In the genomic region with DNA sequence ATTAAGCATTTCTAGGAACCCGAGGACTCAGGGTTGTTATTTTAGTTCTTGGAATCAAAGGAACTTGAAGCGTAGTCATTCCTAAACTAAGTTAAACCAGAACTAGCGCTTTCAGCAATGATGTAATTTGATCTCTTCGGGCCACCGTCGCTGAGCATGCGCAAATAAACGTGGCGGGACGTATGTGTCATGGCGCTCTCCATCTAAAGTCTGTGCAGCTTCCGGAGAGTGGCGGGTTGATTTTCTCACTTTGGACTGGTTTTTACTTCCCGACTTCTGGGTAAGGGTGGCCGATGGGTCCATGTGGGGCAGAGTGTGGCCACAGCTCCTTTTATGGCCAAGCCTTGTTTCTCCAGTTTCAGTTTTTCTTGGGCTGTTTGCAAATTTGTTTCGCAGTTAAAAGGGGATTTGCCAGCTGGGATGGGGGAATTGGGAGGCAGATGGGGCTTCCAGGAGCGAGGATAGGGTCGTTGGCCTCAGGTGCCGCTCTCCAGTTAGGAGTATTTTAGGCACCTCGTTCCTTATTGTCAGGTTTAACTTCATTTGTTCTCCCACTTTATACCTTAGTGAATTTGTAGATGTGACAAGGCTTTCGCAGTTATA, we compare ENCODE assay signal across 8 cellular contexts. TPM values are rescaled to one million over a fixed set of nuclear protein-coding genes. Genes with fewer than 3 reads are reported as not detected.
A peak's percentile ranks its signal among the peaks of the same experiment; 100 is the strongest.
DNase-seq lines count a peak whose midpoint lies in the region; ATAC-seq and FAIRE-seq lines count a peak whose summit lies in the region.

A gene (plus strand): TSS at position 163 of the 603 bp plus-strand sequence. CDS start 11,894 bp downstream, outside the sequence.

- H3K9me3 ChIP-seq in KOPT-K1 (ENCODE audit: insufficient read depth, low read length, poor library complexity, severe bottlenecking), result no peaks in the 10 kb centered on the region

- H3K4me1 Mint-ChIP-seq in activated T-cell treated with anti-CD3 and anti-CD28 coated beads, Interleukin-2, amount 50 U/mL, for 72 hours (ENCODE audit: low read depth), result peaks cover 41% of the 10 kb centered on the region
- peaks cover 20 to 38% (median 24%) of the 10 kb centered on the region in 3 donors for H3K4me1 Mint-ChIP-seq in naive B cell
- peaks cover 49% of the 10 kb centered on the region for H3K4me1 Mint-ChIP-seq in stimulated activated memory B cell treated with anti-CD40 and anti-IgM and Interleukin-4, amounts not matched to agents 10 μg/mL and 1 μg/mL and 100 μg/mL, for 72 hours

- H3K27ac ChIP-seq in KOPT-K1 (ENCODE audit: low read depth, low read length, poor library complexity, severe bottlenecking), result peak within 1 kb of the TSS; percentile 77

- peak within 1 kb of the TSS; percentile 92 to 98 for H3K4me3 Mint-ChIP-seq in activated T-cell treated with anti-CD3 and anti-CD28 coated beads, Interleukin-2, amount 50 U/mL, for 72 hours
- peak within 1 kb of the TSS; percentile 95 to 100 (median 98) for H3K4me3 Mint-ChIP-seq in naive B cell
- H3K4me3 Mint-ChIP-seq in stimulated activated memory B cell treated with anti-CD40 and anti-IgM and Interleukin-4, amounts not matched to agents 10 μg/mL and 1 μg/mL and 100 μg/mL, for 72 hours, result peak within 1 kb of the TSS; percentile 99

- peak; percentile 89 for ATAC-seq in GM21786 (IDR thresholded peaks at IDR 0.05; ENCODE audit: unreplicated experiment)
- ATAC-seq in activated T-cell treated with anti-CD3 and anti-CD28 coated beads, Interleukin-2, amount 50 U/mL, for 72 hours (replicated peaks in 1 of 2), result peak; percentile 93 to 94
- ATAC-seq in naive B cell (ENCODE audit: low read depth in 2 of 2), result peak; percentile 91 to 92
- peak; percentile 88 for ATAC-seq in stimulated activated memory B cell treated with anti-CD40 and anti-IgM and Interleukin-4, amounts not matched to agents 10 μg/mL and 1 μg/mL and 100 μg/mL, for 72 hours

- no peaks in the 10 kb centered on the region for H3K27me3 Mint-ChIP-seq in activated T-cell treated with anti-CD3 and anti-CD28 coated beads, Interleukin-2, amount 50 U/mL, for 72 hours (ENCODE audit: low read depth)
- peaks cover 0 to 7% (median 0%) of the 10 kb centered on the region in 3 donors for H3K27me3 Mint-ChIP-seq in naive B cell
- no peaks in the 10 kb centered on the region for H3K27me3 Mint-ChIP-seq in stimulated activated memory B cell treated with anti-CD40 and anti-IgM and Interleukin-4, amounts not matched to agents 10 μg/mL and 1 μg/mL and 100 μg/mL, for 72 hours

- DNase-seq in DMS79 (lab: John Stamatoyannopoulos, UW), result peak; percentile 57
- DNase-seq in RCC 7860 (ENCODE audit: low spot score), result peak; percentile 80
- DNase-seq in activated T-cell treated with anti-CD3 and anti-CD28 coated beads, Interleukin-2, amount 50 U/mL, for 72 hours, result peak; percentile 88 to 90
- DNase-seq in fibroblast of gingiva (ENCODE audit: low read depth), result peak; percentile 92
- DNase-seq in naive B cell, result peak; percentile 82

- H3K27ac Mint-ChIP-seq in activated T-cell treated with anti-CD3 and anti-CD28 coated beads, Interleukin-2, amount 50 U/mL, for 72 hours, result peak within 1 kb of the TSS; percentile 97
- H3K27ac Mint-ChIP-seq in naive B cell, result peak within 1 kb of the TSS; percentile 97 to 99 (median 98)
- peak within 1 kb of the TSS; percentile 99 for H3K27ac Mint-ChIP-seq in stimulated activated memory B cell treated with anti-CD40 and anti-IgM and Interleukin-4, amounts not matched to agents 10 μg/mL and 1 μg/mL and 100 μg/mL, for 72 hours

- peaks cover 30% of the 10 kb centered on the region for H3K36me3 ChIP-seq in KOPT-K1 (ENCODE audit: insufficient read depth, low read length)

- H3K36me3 Mint-ChIP-seq in activated T-cell treated with anti-CD3 and anti-CD28 coated beads, Interleukin-2, amount 50 U/mL, for 72 hours (ENCODE audit: insufficient read depth in 2 of 2), result peaks cover 5 to 7% of the 10 kb centered on the region in 2 donors
- peaks cover 15 to 21% of the 10 kb centered on the region in 2 donors for H3K36me3 Mint-ChIP-seq in naive B cell
- peaks cover 25% of the 10 kb centered on the region for H3K36me3 Mint-ChIP-seq in stimulated activated memory B cell treated with anti-CD40 and anti-IgM and Interleukin-4, amounts not matched to agents 10 μg/mL and 1 μg/mL and 100 μg/mL, for 72 hours

- FAIRE-seq in RCC 7860 (lab: Jason Lieb, UNC), result peak; percentile 73

- H3K9me3 Mint-ChIP-seq in activated T-cell treated with anti-CD3 and anti-CD28 coated beads, Interleukin-2, amount 50 U/mL, for 72 hours, result no peaks in the 10 kb centered on the region
- H3K9me3 Mint-ChIP-seq in naive B cell, result peaks cover 0 to 1% (median 0%) of the 10 kb centered on the region in 7 donors
- no peaks in the 10 kb centered on the region for H3K9me3 Mint-ChIP-seq in stimulated activated memory B cell treated with anti-CD40 and anti-IgM and Interleukin-4, amounts not matched to agents 10 μg/mL and 1 μg/mL and 100 μg/mL, for 72 hours

RNA-seq across cellular contexts. Expression of the gene that starts here (rescaled TPM):
- 10 to 100 TPM; 25.9 to 29.8 TPM for total RNA-seq in activated T-cell treated with anti-CD3 and anti-CD28 coated beads, Interleukin-2, amount 50 U/mL, for 72 hours
- 10 to 100 TPM; 27.0 to 40.2 (median 33.6) TPM for polyA plus RNA-seq in naive B cell (ENCODE audit: low read depth in 6 of 6)

Comparison
In these comparisons a context has a peak if more than half of its experiments do, and no peak if none do; other contexts are left out.
1. Peak in every context shown above with its lines: DNase-seq, ATAC-seq and H3K27ac ChIP-seq.